Comparison of ENCODE assay signal across 1 cellular context in genomic region chr16:55832788-55833583, GRCh38.
A peak's percentile ranks its signal among the peaks of the same experiment; 100 is the strongest.
TF ChIP-seq lines count a peak whose summit lies in the region.

Gene CES1, minus strand, starts transcription at chr16:55833096. Its CDS starts 41 bp downstream, at chr16:55833055.

TF ChIP-seq in HepG2, 621 proteins besides CTCF, POLR2A, EP300 and RAD21 (continued from another document and continues in another):
- TF ChIP-seq, protein P1, sequence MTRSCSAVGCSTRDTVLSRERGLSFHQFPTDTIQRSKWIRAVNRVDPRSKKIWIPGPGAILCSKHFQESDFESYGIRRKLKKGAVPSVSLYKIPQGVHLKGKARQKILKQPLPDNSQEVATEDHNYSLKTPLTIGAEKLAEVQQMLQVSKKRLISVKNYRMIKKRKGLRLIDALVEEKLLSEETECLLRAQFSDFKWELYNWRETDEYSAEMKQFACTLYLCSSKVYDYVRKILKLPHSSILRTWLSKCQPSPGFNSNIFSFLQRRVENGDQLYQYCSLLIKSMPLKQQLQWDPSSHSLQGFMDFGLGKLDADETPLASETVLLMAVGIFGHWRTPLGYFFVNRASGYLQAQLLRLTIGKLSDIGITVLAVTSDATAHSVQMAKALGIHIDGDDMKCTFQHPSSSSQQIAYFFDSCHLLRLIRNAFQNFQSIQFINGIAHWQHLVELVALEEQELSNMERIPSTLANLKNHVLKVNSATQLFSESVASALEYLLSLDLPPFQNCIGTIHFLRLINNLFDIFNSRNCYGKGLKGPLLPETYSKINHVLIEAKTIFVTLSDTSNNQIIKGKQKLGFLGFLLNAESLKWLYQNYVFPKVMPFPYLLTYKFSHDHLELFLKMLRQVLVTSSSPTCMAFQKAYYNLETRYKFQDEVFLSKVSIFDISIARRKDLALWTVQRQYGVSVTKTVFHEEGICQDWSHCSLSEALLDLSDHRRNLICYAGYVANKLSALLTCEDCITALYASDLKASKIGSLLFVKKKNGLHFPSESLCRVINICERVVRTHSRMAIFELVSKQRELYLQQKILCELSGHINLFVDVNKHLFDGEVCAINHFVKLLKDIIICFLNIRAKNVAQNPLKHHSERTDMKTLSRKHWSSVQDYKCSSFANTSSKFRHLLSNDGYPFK (CRISPR knock-in tag; IDR thresholded peaks at IDR 0.05; ENCODE audit: borderline replicate concordance), result peak; percentile 26; the same call in 1 of the 2 replicates
- TF ChIP-seq AGO2 (optimal IDR thresholded peaks at IDR 0.05; ENCODE audit: low read depth, low read length), result peak; percentile 21
- TF ChIP-seq ZNF260 (CRISPR knock-in tag; IDR thresholded peaks at IDR 0.05; ENCODE audit: borderline replicate concordance, low read depth), result no peak
- peak; percentile 40; the same call in 1 of the 2 replicates for TF ChIP-seq ZBTB25 (CRISPR knock-in tag; IDR thresholded peaks at IDR 0.05)
- no peak for TF ChIP-seq ZNF354B (CRISPR knock-in tag; IDR thresholded peaks at IDR 0.05)
- TF ChIP-seq CREB1 (IDR thresholded peaks at IDR 0.05), result no peak
- TF ChIP-seq CREB1 (CRISPR knock-in tag; IDR thresholded peaks at IDR 0.05), result peak; percentile 56
- no peak for TF ChIP-seq ZNF432 (CRISPR knock-in tag; IDR thresholded peaks at IDR 0.05; ENCODE audit: borderline replicate concordance)
- peak; percentile 67 for TF ChIP-seq ZBTB34 (CRISPR knock-in tag; IDR thresholded peaks at IDR 0.05)
- peak; percentile 82; the same call in 1 of the 2 replicates for TF ChIP-seq SKIL (CRISPR knock-in tag; IDR thresholded peaks at IDR 0.05; ENCODE audit: borderline replicate concordance)
- TF ChIP-seq FIP1L1 (IDR thresholded peaks at IDR 0.05; ENCODE audit: borderline replicate concordance, insufficient read depth, low read depth, low read length), result no peak
- TF ChIP-seq RXRB (CRISPR knock-in tag; IDR thresholded peaks at IDR 0.05; ENCODE audit: borderline replicate concordance), result peak; percentile 89
- peak; percentile 39; the same call in 1 of the 2 replicates for TF ChIP-seq BRF2 (CRISPR knock-in tag; IDR thresholded peaks at IDR 0.05)
- peak; percentile 84 for TF ChIP-seq ARID5B (CRISPR knock-in tag; IDR thresholded peaks at IDR 0.05)
- TF ChIP-seq MEIS1 (CRISPR knock-in tag; IDR thresholded peaks at IDR 0.05; ENCODE audit: borderline replicate concordance), result no peak
- TF ChIP-seq DR1 (CRISPR knock-in tag; IDR thresholded peaks at IDR 0.05), result no peak
- TF ChIP-seq HMG20A (CRISPR knock-in tag; IDR thresholded peaks at IDR 0.05; ENCODE audit: borderline replicate concordance), result peak; percentile 79
- TF ChIP-seq ZNF253 (CRISPR knock-in tag; IDR thresholded peaks at IDR 0.05; ENCODE audit: borderline replicate concordance), result 0 out of 2 replicates have a peak, but pooled peaks have one; percentile 25
- TF ChIP-seq, protein P2, sequence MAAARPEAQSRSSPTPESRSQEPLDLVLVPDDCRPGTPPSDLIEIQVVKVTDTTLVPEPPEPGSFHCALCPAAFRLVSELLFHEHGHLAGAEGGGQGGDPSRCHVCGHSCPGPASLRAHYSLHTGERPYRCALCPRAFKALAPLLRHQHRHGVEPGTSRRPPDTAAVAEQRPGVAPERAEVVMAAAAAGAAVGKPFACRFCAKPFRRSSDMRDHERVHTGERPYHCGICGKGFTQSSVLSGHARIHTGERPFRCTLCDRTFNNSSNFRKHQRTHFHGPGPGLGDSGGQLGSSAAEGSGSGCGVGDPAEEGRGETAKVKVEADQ (CRISPR knock-in tag; IDR thresholded peaks at IDR 0.05; ENCODE audit: borderline replicate concordance), result no peak
- TF ChIP-seq GABPB1 (CRISPR knock-in tag; IDR thresholded peaks at IDR 0.05), result peak; percentile 48; the same call in 1 of the 2 replicates
- TF ChIP-seq, protein P3, sequence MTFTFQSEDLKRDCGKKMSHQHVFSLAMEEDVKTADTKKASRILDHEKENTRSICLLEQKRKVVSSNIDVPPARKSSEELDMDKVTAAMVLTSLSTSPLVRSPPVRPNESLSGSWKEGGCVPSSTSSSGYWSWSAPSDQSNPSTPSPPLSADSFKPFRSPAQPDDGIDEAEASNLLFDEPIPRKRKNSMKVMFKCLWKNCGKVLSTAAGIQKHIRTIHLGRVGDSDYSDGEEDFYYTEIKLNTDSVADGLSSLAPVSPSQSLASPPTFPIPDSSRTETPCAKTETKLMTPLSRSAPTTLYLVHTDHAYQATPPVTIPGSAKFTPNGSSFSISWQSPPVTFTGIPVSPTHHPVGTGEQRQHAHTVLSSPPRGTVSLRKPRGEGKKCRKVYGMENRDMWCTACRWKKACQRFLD (CRISPR knock-in tag; IDR thresholded peaks at IDR 0.05; ENCODE audit: borderline replicate concordance), result no peak
- peak; percentile 76 for TF ChIP-seq POGZ (CRISPR knock-in tag; IDR thresholded peaks at IDR 0.05)
- peak; percentile 82 for TF ChIP-seq ZNF670 (CRISPR knock-in tag; IDR thresholded peaks at IDR 0.05; ENCODE audit: borderline replicate concordance)
- peak; percentile 50 for TF ChIP-seq ZNF788 (CRISPR knock-in tag; IDR thresholded peaks at IDR 0.05; ENCODE audit: borderline replicate concordance)
- peak; percentile 54; the same call in 1 of the 2 replicates for TF ChIP-seq ZMAT3 (CRISPR knock-in tag; conservative IDR thresholded peaks at IDR 0.05)
- no peak; the same call in 1 of the 2 replicates for TF ChIP-seq ZNF350 (CRISPR knock-in tag; IDR thresholded peaks at IDR 0.05; ENCODE audit: borderline replicate concordance, low read depth)
- TF ChIP-seq ZNF629 (CRISPR knock-in tag; conservative IDR thresholded peaks at IDR 0.05), result peak; percentile 30; the same call in 1 of the 2 replicates
- no peak for TF ChIP-seq RBAK (CRISPR knock-in tag; IDR thresholded peaks at IDR 0.05)
- no peak for TF ChIP-seq SMARCE1 (IDR thresholded peaks at IDR 0.05; ENCODE audit: borderline replicate concordance)
- peak; percentile 68; the same call in 1 of the 2 replicates for TF ChIP-seq TBX3 (IDR thresholded peaks at IDR 0.05; ENCODE audit: borderline replicate concordance)
- TF ChIP-seq, protein P4, sequence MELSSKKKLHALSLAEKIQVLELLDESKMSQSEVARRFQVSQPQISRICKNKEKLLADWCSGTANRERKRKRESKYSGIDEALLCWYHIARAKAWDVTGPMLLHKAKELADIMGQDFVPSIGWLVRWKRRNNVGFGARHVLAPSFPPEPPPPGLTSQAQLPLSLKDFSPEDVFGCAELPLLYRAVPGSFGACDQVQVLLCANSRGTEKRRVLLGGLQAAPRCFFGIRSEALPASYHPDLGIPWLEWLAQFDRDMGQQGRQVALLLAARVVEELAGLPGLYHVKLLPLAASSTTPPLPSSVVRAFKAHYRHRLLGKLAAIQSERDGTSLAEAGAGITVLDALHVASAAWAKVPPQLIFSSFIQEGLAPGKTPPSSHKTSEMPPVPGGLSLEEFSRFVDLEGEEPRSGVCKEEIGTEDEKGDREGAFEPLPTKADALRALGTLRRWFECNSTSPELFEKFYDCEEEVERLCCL (CRISPR knock-in tag; IDR thresholded peaks at IDR 0.05; ENCODE audit: borderline replicate concordance), result no peak
- TF ChIP-seq, protein P5, sequence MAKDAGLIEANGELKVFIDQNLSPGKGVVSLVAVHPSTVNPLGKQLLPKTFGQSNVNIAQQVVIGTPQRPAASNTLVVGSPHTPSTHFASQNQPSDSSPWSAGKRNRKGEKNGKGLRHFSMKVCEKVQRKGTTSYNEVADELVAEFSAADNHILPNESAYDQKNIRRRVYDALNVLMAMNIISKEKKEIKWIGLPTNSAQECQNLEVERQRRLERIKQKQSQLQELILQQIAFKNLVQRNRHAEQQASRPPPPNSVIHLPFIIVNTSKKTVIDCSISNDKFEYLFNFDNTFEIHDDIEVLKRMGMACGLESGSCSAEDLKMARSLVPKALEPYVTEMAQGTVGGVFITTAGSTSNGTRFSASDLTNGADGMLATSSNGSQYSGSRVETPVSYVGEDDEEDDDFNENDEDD (CRISPR knock-in tag; IDR thresholded peaks at IDR 0.05; ENCODE audit: borderline replicate concordance), result 0 out of 2 replicates have a peak, but pooled peaks have one; percentile 17
- no peak for TF ChIP-seq ZKSCAN5 (CRISPR knock-in tag; IDR thresholded peaks at IDR 0.05)
- TF ChIP-seq, protein P6, sequence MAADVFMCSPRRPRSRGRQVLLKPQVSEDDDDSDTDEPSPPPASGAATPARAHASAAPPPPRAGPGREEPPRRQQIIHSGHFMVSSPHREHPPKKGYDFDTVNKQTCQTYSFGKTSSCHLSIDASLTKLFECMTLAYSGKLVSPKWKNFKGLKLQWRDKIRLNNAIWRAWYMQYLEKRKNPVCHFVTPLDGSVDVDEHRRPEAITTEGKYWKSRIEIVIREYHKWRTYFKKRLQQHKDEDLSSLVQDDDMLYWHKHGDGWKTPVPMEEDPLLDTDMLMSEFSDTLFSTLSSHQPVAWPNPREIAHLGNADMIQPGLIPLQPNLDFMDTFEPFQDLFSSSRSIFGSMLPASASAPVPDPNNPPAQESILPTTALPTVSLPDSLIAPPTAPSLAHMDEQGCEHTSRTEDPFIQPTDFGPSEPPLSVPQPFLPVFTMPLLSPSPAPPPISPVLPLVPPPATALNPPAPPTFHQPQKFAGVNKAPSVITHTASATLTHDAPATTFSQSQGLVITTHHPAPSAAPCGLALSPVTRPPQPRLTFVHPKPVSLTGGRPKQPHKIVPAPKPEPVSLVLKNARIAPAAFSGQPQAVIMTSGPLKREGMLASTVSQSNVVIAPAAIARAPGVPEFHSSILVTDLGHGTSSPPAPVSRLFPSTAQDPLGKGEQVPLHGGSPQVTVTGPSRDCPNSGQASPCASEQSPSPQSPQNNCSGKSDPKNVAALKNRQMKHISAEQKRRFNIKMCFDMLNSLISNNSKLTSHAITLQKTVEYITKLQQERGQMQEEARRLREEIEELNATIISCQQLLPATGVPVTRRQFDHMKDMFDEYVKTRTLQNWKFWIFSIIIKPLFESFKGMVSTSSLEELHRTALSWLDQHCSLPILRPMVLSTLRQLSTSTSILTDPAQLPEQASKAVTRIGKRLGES (CRISPR knock-in tag; IDR thresholded peaks at IDR 0.05; ENCODE audit: borderline replicate concordance), result no peak
